Comparison of ENCODE assay signal across 27 cellular contexts in genomic region chr7:91912500-91912899, GRCh38. TPM values are rescaled to one million over a fixed set of nuclear protein-coding genes. Genes with fewer than 3 reads are reported as not detected.
DNase-seq lines count a peak whose midpoint lies in the region; ATAC-seq and TF ChIP-seq lines count a peak whose summit lies in the region.
"Had no signal": no experiment of that assay in that cellular context is flagged by ENCODE, and none has a peak within 500 bp of the region (broad histone marks: within the 10 kb centered on the region; RNA-seq: fewer than 3 reads in every experiment).

No MANE protein-coding gene starts in this region.

- no peaks in the 10 kb centered on the region for H3K36me3 ChIP-seq in A673 (ENCODE audit: insufficient read depth, low read length, poor library complexity, severe bottlenecking)
- H3K36me3 ChIP-seq in KMS-11 (ENCODE audit: insufficient read depth): no peaks in the 10 kb centered on the region
- H3K36me3 ChIP-seq in left lung: no peaks in the 10 kb centered on the region
- H3K36me3 ChIP-seq: esophagus muscularis mucosa, heart left ventricle, upper lobe of right lung had no signal

- H3K9ac ChIP-seq in KMS-11: no peak overlapping the region
- H3K9ac ChIP-seq: parathyroid adenoma had no signal

- no peaks in the 10 kb centered on the region for H3K9me3 Mint-ChIP-seq in activated T-cell treated with anti-CD3 and anti-CD28 coated beads, Interleukin-2, amount 50 U/mL, for 4 hours
- H3K9me3 Mint-ChIP-seq: effector memory CD8-positive, alpha-beta T cell; natural killer cell treated with Interleukin-12 subunit alpha and Interleukin-12 subunit beta and Interleukin-15 and Interleukin-18, amount 100 ng/mL, for 72 hours; T-helper 1 cell treated with Interleukin-12 subunit alpha and Interleukin-12 subunit beta and Interleukin-4 antibody, amounts not matched to agents 30 μg/mL and 1 μg/mL, for 36 hours had no signal

- no peaks in the 10 kb centered on the region for H3K36me3 Mint-ChIP-seq in activated T-cell treated with anti-CD3 and anti-CD28 coated beads, Interleukin-2, amount 50 U/mL, for 4 hours (ENCODE audit: insufficient read depth)
- H3K36me3 Mint-ChIP-seq: activated naive CD8-positive, alpha-beta T cell; brain; natural killer cell treated with Interleukin-12 subunit alpha and Interleukin-12 subunit beta and Interleukin-15 and Interleukin-18, amount 100 ng/mL, for 72 hours had no signal

- H3K4me2 ChIP-seq in KMS-11: peak overlapping the region; percentile 61

- ATAC-seq in left lung: no peak
- ATAC-seq in activated T-cell treated with anti-CD3 and anti-CD28 coated beads, Interleukin-2, amount 50 U/mL, for 4 hours: no peak
- ATAC-seq: activated CD8-positive, alpha-beta memory T cell treated with anti-CD3 and anti-CD28 coated beads, Interleukin-2, amount 10 ng/mL, durations not matched to agents 7 days and 5 days; effector memory CD8-positive, alpha-beta T cell; heart left ventricle; natural killer cell treated with Interleukin-12 subunit alpha and Interleukin-12 subunit beta and Interleukin-15 and Interleukin-18, amount 100 ng/mL, for 72 hours; sciatic nerve had no signal

- H3K4me1 ChIP-seq in A673 (ENCODE audit: insufficient read depth, low read length, poor library complexity, severe bottlenecking): peaks cover 6% of the 10 kb centered on the region
- H3K4me1 ChIP-seq in KMS-11 (ENCODE audit: low read depth, poor library complexity, severe bottlenecking): peaks cover 13% of the 10 kb centered on the region
- H3K4me1 ChIP-seq in left lung: no peaks in the 10 kb centered on the region
- H3K4me1 ChIP-seq: esophagus muscularis mucosa, parathyroid adenoma, upper lobe of right lung had no signal

- no peaks in the 10 kb centered on the region for H3K79me2 ChIP-seq in KMS-11 (ENCODE audit: insufficient read depth, low read depth)
- H3K79me2 ChIP-seq: parathyroid adenoma had no signal

- H3K4me3 Mint-ChIP-seq in activated T-cell treated with anti-CD3 and anti-CD28 coated beads, Interleukin-2, amount 50 U/mL, for 4 hours: no peak overlapping the region
- H3K4me3 Mint-ChIP-seq: activated CD8-positive, alpha-beta memory T cell treated with anti-CD3 and anti-CD28 coated beads, Interleukin-2, amount 10 ng/mL, durations not matched to agents 7 days and 5 days; activated naive CD8-positive, alpha-beta T cell; brain; effector memory CD8-positive, alpha-beta T cell; natural killer cell treated with Interleukin-12 subunit alpha and Interleukin-12 subunit beta and Interleukin-15 and Interleukin-18, amount 100 ng/mL, for 72 hours; T-helper 1 cell treated with Interleukin-12 subunit alpha and Interleukin-12 subunit beta and Interleukin-4 antibody, amounts not matched to agents 30 μg/mL and 1 μg/mL, for 36 hours had no signal

- POLR2A ChIA-PET in A673 (lab: Charles Lee; ENCODE audit: low non-redundant PET): no interaction called here

- peaks cover 3% of the 10 kb centered on the region for H3K4me1 Mint-ChIP-seq in activated T-cell treated with anti-CD3 and anti-CD28 coated beads, Interleukin-2, amount 50 U/mL, for 4 hours (ENCODE audit: low read depth)
- H3K4me1 Mint-ChIP-seq: brain had no signal

- peak overlapping the region; percentile 32; the same call in 1 of the 2 replicates for H2AFZ ChIP-seq in KMS-11 (ENCODE audit: low read depth)
- H2AFZ ChIP-seq: parathyroid adenoma had no signal

- CTCF ChIA-PET in A673 (lab: Charles Lee): no interaction called here

- H3K27ac ChIP-seq in A673 (ENCODE audit: low read depth, low read length, poor library complexity, severe bottlenecking): no peak overlapping the region
- no peak overlapping the region for H3K27ac ChIP-seq in KMS-11
- no peak overlapping the region for H3K27ac ChIP-seq in left lung
- H3K27ac ChIP-seq: esophagus muscularis mucosa, heart left ventricle, parathyroid adenoma, upper lobe of right lung had no signal

- H3K9me3 ChIP-seq in A673 (ENCODE audit: low read depth, low read length, poor library complexity, severe bottlenecking): no peaks in the 10 kb centered on the region
- H3K9me3 ChIP-seq in left lung: no peaks in the 10 kb centered on the region
- H3K9me3 ChIP-seq: esophagus muscularis mucosa, heart left ventricle, upper lobe of right lung had no signal

- H3K27me3 ChIP-seq in A673 (replicated peaks; ENCODE audit: insufficient read depth, low read depth, low read length, poor library complexity): no peaks in the 10 kb centered on the region
- H3K27me3 ChIP-seq in KMS-11 (ENCODE audit: insufficient read depth, low read depth): no peaks in the 10 kb centered on the region
- H3K27me3 ChIP-seq in left lung: no peaks in the 10 kb centered on the region
- H3K27me3 ChIP-seq: esophagus muscularis mucosa, heart left ventricle, upper lobe of right lung had no signal

- intact Hi-C loops in A673 (cut with micrococcal nuclease; ENCODE audit: unreplicated experiment) (no loop called here), left lung (cut with DNase I) (no loop called here)

- H3K27me3 Mint-ChIP-seq in activated T-cell treated with anti-CD3 and anti-CD28 coated beads, Interleukin-2, amount 50 U/mL, for 4 hours (ENCODE audit: low read depth): peaks cover 10% of the 10 kb centered on the region

- TF ChIP-seq CTCF in A673 (conservative IDR thresholded peaks at IDR 0.05; ENCODE audit: low read depth, low read length) (no peak), KMS-11 (conservative IDR thresholded peaks at IDR 0.05; ENCODE audit: low read depth, low read length) (no peak), left lung (IDR thresholded peaks at IDR 0.05) (no peak)

- DNase-seq in A673 (ENCODE audit: low spot score) (peak; percentile 22), astrocyte of the hippocampus (ENCODE audit: low read depth, low spot score) (peak; percentile 82), glomerular visceral epithelial cell (ENCODE audit: extremely low spot score) (peak; percentile 1), left lung (no peak), NCI-H446 treated with DMSO at 0.1 percent for 48 hours (lab: John Stamatoyannopoulos, UW) (no peak), NCI-H128 (lab: John Stamatoyannopoulos, UW; ENCODE audit: unreplicated experiment) (no peak)
- no peak for DNase-seq in activated T-cell treated with anti-CD3 and anti-CD28 coated beads, Interleukin-2, amount 50 U/mL, for 4 hours
- DNase-seq: 8988T; activated CD4-positive, alpha-beta T cell treated with anti-CD3 and anti-CD28 coated beads for 48 hours; activated CD8-positive, alpha-beta memory T cell treated with anti-CD3 and anti-CD28 coated beads, Interleukin-2, amount 10 ng/mL, durations not matched to agents 7 days and 5 days; Calu3; effector memory CD8-positive, alpha-beta T cell; heart left ventricle; Kasumi-1; NCI-H1092 treated with DMSO at 0.1 percent for 48 hours; NCI-H2029 treated with DMSO at 0.1 percent for 48 hours; NCI-H345; SIG-M5; upper lobe of right lung had no signal

- no peaks in the 10 kb centered on the region for H4K20me1 ChIP-seq in KMS-11 (ENCODE audit: insufficient read depth)

- no TSS peak for BruUV-seq in A673 (replicated peaks; lab: Mats Ljungman, UMichigan)

- H3K4me3 ChIP-seq in A673 (ENCODE audit: low read depth, low read length, poor library complexity, severe bottlenecking): no peak overlapping the region
- H3K4me3 ChIP-seq in KMS-11 (IDR thresholded peaks at IDR 0.05; ENCODE audit: insufficient read depth, low read depth, low read length): no peak overlapping the region
- H3K4me3 ChIP-seq in left lung: no peak overlapping the region
- H3K4me3 ChIP-seq: esophagus muscularis mucosa, heart left ventricle, upper lobe of right lung had no signal

RNA-seq across cellular contexts. Expression of gene AKAP9, which starts 28.2 kb away (rescaled TPM):
- total RNA-seq in A673 (2021) (62.1 and 62.6 TPM in 2 replicates), left lung (10 to 100 TPM; 57.5 to 58.6 TPM)
- 10 to 100 TPM; 22.0 to 25.6 (median 23.9) TPM for total RNA-seq in activated T-cell treated with anti-CD3 and anti-CD28 coated beads, Interleukin-2, amount 50 U/mL, for 4 hours

RNA-seq across cellular contexts. Expression of gene MTERF1, which starts 32.0 kb away (rescaled TPM):
- total RNA-seq in A673 (2021) (23.0 and 31.9 TPM in 2 replicates), left lung (10 to 100 TPM; 10.8 to 14.5 TPM)
- 10 to 100 TPM; 17.8 to 21.4 (median 18.9) TPM for total RNA-seq in activated T-cell treated with anti-CD3 and anti-CD28 coated beads, Interleukin-2, amount 50 U/mL, for 4 hours

Comparison
In these comparisons a context has a peak if more than half of its experiments do, and no peak if none do; other contexts are left out.
1. DNase-seq: peak in A673 (single experiment), astrocyte of the hippocampus (single experiment) and glomerular visceral epithelial cell (single experiment); none in left lung (0 of 2), NCI-H446 treated with DMSO at 0.1 percent for 48 hours (single experiment), NCI-H128 (single experiment) and activated T-cell treated with anti-CD3 and anti-CD28 coated beads, Interleukin-2, amount 50 U/mL, for 4 hours (single experiment).